Comparison of ENCODE assay signal across 17 cellular contexts in the genomic region with DNA sequence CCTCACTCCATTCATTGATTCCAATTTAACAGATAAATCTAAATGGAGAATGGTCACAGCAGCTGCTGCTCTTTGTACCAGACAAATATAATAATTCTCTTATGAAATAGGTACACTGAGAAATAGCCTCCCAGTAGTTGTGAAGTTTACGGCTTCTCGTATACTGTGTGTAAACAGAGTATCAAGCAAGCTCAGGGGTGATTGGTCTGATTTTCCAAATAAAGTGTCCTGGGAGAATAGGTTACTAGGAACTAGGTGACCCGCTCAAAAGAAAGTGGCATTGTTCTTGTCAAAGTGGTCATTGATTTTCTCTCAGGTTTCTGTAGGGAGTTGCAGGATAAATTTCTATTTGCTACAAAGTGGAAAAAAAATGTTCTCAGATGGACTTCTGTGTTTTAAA.
DNase-seq lines count a peak whose midpoint lies in the region; ATAC-seq and TF ChIP-seq lines count a peak whose summit lies in the region.
"Had no signal": no experiment of that assay in that cellular context is flagged by ENCODE, and none has a peak within 500 bp of the region (broad histone marks: within the 10 kb centered on the region; RNA-seq: fewer than 3 reads in every experiment).

No MANE protein-coding gene starts in this region.

- H3K9me3 ChIP-seq in PC-3 (ENCODE audit: low read length), result no peaks in the 10 kb centered on the region
- no peaks in the 10 kb centered on the region for H3K9me3 ChIP-seq in osteoblast (ENCODE audit: low read depth, low read length)
- H3K9me3 ChIP-seq: BE2C had no signal

- H3K4me2 ChIP-seq in PC-3 (ENCODE audit: low read length) (no peak overlapping the region), osteoblast (ENCODE audit: insufficient read depth, low read length) (no peak overlapping the region)
- H3K4me2 ChIP-seq: GM23338 had no signal

- no peaks in the 10 kb centered on the region for H3K4me1 ChIP-seq in PC-3 (ENCODE audit: insufficient read depth, low read length)
- H3K4me1 ChIP-seq in osteoblast (ENCODE audit: insufficient read depth, low read length), result no peaks in the 10 kb centered on the region
- H3K4me1 ChIP-seq: BE2C had no signal

- no peak overlapping the region for H3K9ac ChIP-seq in PC-3 (ENCODE audit: low read length)

- DNase-seq in HuH-7 (ENCODE audit: low spot score) (peak; percentile 10), NCI-H1930 (lab: John Stamatoyannopoulos, UW) (peak; percentile 7 to 30), PC-3 (no peak), osteoblast (ENCODE audit: insufficient read length, low spot score, missing footprints) (peak; percentile 27), brain microvascular endothelial cell (no peak), dermis blood vessel endothelial cell (no peak)
- DNase-seq in activated CD4-positive, alpha-beta T cell treated with anti-CD3 and anti-CD28 coated beads for 4 hours, result no peak
- DNase-seq: ACHN; BE2C; C1 segment of cervical spinal cord; CD4-positive, CD25-positive, alpha-beta regulatory T cell; CD8-positive, alpha-beta memory T cell; COR-L47; HCEC 1CT; IMR-90 had no signal

- ATAC-seq in PC-3, result peak; percentile 71
- ATAC-seq: GM23338 had no signal

- TF ChIP-seq CTCF in PC-3 (conservative IDR thresholded peaks at IDR 0.05; ENCODE audit: low read depth, low read length), result no peak
- TF ChIP-seq CTCF in osteoblast (IDR thresholded peaks at IDR 0.05; ENCODE audit: extremely low read depth, low read depth, low read length), result no peak
- TF ChIP-seq CTCF in brain microvascular endothelial cell (IDR thresholded peaks at IDR 0.05; ENCODE audit: low read depth, low read length, missing control alignments), result no peak

- H3F3A ChIP-seq in PC-3 (ENCODE audit: low read length, unreplicated experiment), result no peaks in the 10 kb centered on the region

- intact Hi-C loops in PC-3 (cut with micrococcal nuclease), result loop anchor here (10.0 kb wide), 1 partner anchor 234 kb away; no protein-coding TSS in a partner anchor

- H3K27me3 ChIP-seq in PC-3 (ENCODE audit: low read length), result no peaks in the 10 kb centered on the region
- H3K27me3 ChIP-seq in osteoblast (ENCODE audit: insufficient read depth, low read length), result no peaks in the 10 kb centered on the region
- H3K27me3 ChIP-seq in brain microvascular endothelial cell (replicated peaks), result no peaks in the 10 kb centered on the region
- H3K27me3 ChIP-seq: BE2C had no signal

- CTCF ChIA-PET in PC-3 (lab: Charles Lee), result no interaction called here

- H4K20me1 ChIP-seq in PC-3 (ENCODE audit: low read length), result no peaks in the 10 kb centered on the region
- H4K20me1 ChIP-seq in osteoblast (ENCODE audit: insufficient read depth, low read length), result no peaks in the 10 kb centered on the region

- no TSS peak for BruUV-seq in PC-3 (replicated peaks; lab: Mats Ljungman, UMichigan)

- H2AFZ ChIP-seq in PC-3 (ENCODE audit: low read length) (no peak overlapping the region), osteoblast (ENCODE audit: low read length) (no peak overlapping the region)
- H2AFZ ChIP-seq: GM23338 had no signal

- no peaks in the 10 kb centered on the region for H3K36me3 ChIP-seq in PC-3 (ENCODE audit: low read depth, low read length)
- no peaks in the 10 kb centered on the region for H3K36me3 ChIP-seq in osteoblast (ENCODE audit: insufficient read depth, low read length)
- H3K36me3 ChIP-seq in brain microvascular endothelial cell (replicated peaks), result no peaks in the 10 kb centered on the region
- H3K36me3 ChIP-seq: BE2C had no signal

- no peaks in the 10 kb centered on the region for H3K9me2 ChIP-seq in PC-3 (replicated peaks; ENCODE audit: low read length)

- no peak overlapping the region for H3K4me3 ChIP-seq in PC-3 (ENCODE audit: low read length)
- H3K4me3 ChIP-seq in osteoblast (ENCODE audit: insufficient read depth, low read length), result no peak overlapping the region
- no peak overlapping the region for H3K4me3 ChIP-seq in brain microvascular endothelial cell (ENCODE audit: low read depth, low read length)
- H3K4me3 ChIP-seq: GM23338 had no signal

- H3K27ac ChIP-seq in PC-3 (ENCODE audit: low read length) (no peak overlapping the region), osteoblast (ENCODE audit: low read depth, low read length) (no peak overlapping the region), brain microvascular endothelial cell (no peak overlapping the region)
- H3K27ac ChIP-seq: HL-60 had no signal

- POLR2A ChIA-PET in PC-3 (lab: Charles Lee; ENCODE audit: unreplicated experiment), result no interaction called here

- in situ Hi-C loops in brain microvascular endothelial cell (cut with HindIII; ENCODE audit: low pct_ligation_motif_present, low sequenced_read_pairs), result no loop called here

- H3K79me2 ChIP-seq in PC-3 (ENCODE audit: low read length) (no peaks in the 10 kb centered on the region), osteoblast (ENCODE audit: insufficient read depth, low read length) (no peaks in the 10 kb centered on the region)

Comparison
In these comparisons a context has a peak if more than half of its experiments do, and no peak if none do; other contexts are left out.
1. DNase-seq: peak in HuH-7 (single experiment), NCI-H1930 (2 of 2) and osteoblast (single experiment); none in PC-3 (single experiment), brain microvascular endothelial cell (single experiment), activated CD4-positive, alpha-beta T cell treated with anti-CD3 and anti-CD28 coated beads for 4 hours (0 of 2) and dermis blood vessel endothelial cell (single experiment).